1 cellular context compared by ENCODE assay signal in genomic region chr4:24561438-24562139, GRCh38.
TF ChIP-seq lines count a peak whose summit lies in the region.

No MANE protein-coding gene starts in this region.

TF ChIP-seq in HEK293, 187 proteins besides CTCF, POLR2A, EP300 and RAD21 (continued from another document):
- TF ChIP-seq ZBTB44 (tag by site-specific recombination; IDR thresholded peaks at IDR 0.05) (no peak), ZNF146 (tag by site-specific recombination; IDR thresholded peaks at IDR 0.05) (peak; percentile 99), ZNF513 (tag by site-specific recombination; IDR thresholded peaks at IDR 0.05) (no peak), ZNF221 (tag by site-specific recombination; IDR thresholded peaks at IDR 0.05; ENCODE audit: borderline replicate concordance) (no peak), ZSCAN18 (tag by site-specific recombination; IDR thresholded peaks at IDR 0.05) (no peak), OSR2 (tag by site-specific recombination; IDR thresholded peaks at IDR 0.05) (no peak), ZNF529 (tag by site-specific recombination; IDR thresholded peaks at IDR 0.05; ENCODE audit: insufficient replicate concordance) (no peak), ZSCAN5A (tag by site-specific recombination; IDR thresholded peaks at IDR 0.05) (no peak), MYNN (tag by site-specific recombination; IDR thresholded peaks at IDR 0.05; ENCODE audit: borderline replicate concordance) (no peak)
TF ChIP-seq in HEK293: peak in this region for 3.
